ENCODE assay signal across 8 cellular contexts in the genomic region with DNA sequence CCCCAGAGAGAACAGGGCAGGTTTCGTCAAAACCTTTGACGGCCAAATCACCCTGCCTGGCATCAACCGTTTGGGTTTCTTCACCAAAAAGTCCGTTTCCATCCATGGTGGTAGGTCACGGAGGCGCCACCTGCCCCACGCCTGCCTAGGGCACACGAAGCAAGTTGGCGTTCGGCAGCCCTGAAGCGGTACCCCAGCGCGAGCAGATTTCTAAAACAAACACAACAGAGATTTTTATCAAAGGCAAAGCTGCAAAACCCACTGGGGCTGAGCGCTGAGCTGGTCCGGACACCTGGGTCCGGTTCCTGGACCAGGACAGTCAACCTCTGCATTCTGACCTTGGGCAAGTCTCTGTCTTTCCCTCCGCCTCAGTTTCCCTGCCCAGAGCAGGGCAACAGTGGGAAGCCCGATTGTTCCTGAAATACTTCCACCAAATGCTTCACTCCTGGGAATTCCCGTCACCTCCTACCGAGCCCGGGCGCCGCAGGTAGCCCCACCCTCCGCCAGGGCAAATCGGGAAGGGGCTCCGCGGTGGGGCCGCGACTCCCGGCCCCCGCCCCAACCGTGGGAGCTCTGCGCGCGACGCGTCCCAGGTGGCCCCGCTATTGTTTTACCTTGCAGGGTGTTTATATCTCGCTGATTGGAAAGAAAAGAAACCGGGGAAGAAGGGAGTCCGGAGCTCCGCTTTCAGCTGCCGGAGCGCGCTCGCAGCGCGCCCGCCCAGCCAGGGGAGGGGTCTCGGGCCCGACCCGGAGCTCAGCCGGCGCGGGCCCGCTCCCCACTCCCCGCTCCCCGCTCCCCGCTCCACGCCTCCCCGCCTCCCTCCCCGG. TPM values are rescaled to one million over a fixed set of nuclear protein-coding genes. Genes with fewer than 3 reads are reported as not detected.
A peak's percentile ranks its signal among the peaks of the same experiment; 100 is the strongest.
DNase-seq lines count a peak whose midpoint lies in the region; ATAC-seq, FAIRE-seq and TF ChIP-seq lines count a peak whose summit lies in the region.

No MANE protein-coding gene starts in this region.

- in situ Hi-C loops in GM12878 (cut with MboI), result no loop called here

- peak; percentile 10 for ATAC-seq in GM18909 (IDR thresholded peaks at IDR 0.05; ENCODE audit: poor library complexity, unreplicated experiment)
- ATAC-seq in GM12878, result peak; percentile 38
- peak; percentile 19 for ATAC-seq in stimulated activated naive CD8-positive, alpha-beta T cell treated with anti-CD3 and anti-CD28 coated beads, Interleukin-15, amount 100 ng/mL, for 72 hours

- no peaks in the 10 kb centered on the region for H4K20me1 ChIP-seq in GM12878 (ENCODE audit: control insufficient read depth, insufficient read depth)

- H3K27me3 Mint-ChIP-seq in stimulated activated naive CD8-positive, alpha-beta T cell treated with anti-CD3 and anti-CD28 coated beads, Interleukin-15, amount 100 ng/mL, for 72 hours, result peaks cover 80% of the 10 kb centered on the region

- H2AFZ ChIP-seq in GM12878 (ENCODE audit: control insufficient read depth, low read depth, low read length), result peak overlapping the region; percentile 38; the same call in 1 of the 2 replicates

- no peak overlapping the region for H3K27ac Mint-ChIP-seq in stimulated activated naive CD8-positive, alpha-beta T cell treated with anti-CD3 and anti-CD28 coated beads, Interleukin-15, amount 100 ng/mL, for 72 hours

- BruUV-seq in GM12878 (replicated peaks; lab: Mats Ljungman, UMichigan), result no TSS peak

- H3K9me3 ChIP-seq in GM12878 (replicated peaks; ENCODE audit: control insufficient read depth, insufficient read depth, low read length) (no peaks in the 10 kb centered on the region), kidney (ENCODE audit: control insufficient read depth in 1 of 2, low read length in 2 of 2) (no peaks in the 10 kb centered on the region)

- H3K36me3 ChIP-seq in GM12878 (ENCODE audit: control insufficient read depth in 2 of 2, insufficient read depth in 2 of 2, low read length in 1 of 2) (no peaks in the 10 kb centered on the region), kidney (ENCODE audit: control insufficient read depth in 1 of 2, insufficient read depth in 2 of 2, low read length in 2 of 2) (no peaks in the 10 kb centered on the region)

- 10% methylated on average over 38 of the region's 62 CpGs for whole genome bisulfite sequencing in GM12878 (ENCODE audit: insufficient coverage, insufficient replicate concordance, low lambda C conversion rate, missing lambda C conversion rate)

- peak overlapping the region; percentile 47 for H3K4me3 ChIP-seq in NB4 (ENCODE audit: low read depth, low read length)
- H3K4me3 ChIP-seq in GM12878, result peak overlapping the region; percentile 67
- peak overlapping the region; percentile 75 to 86 for H3K4me3 ChIP-seq in kidney (ENCODE audit: low read length in 2 of 2)

- intact Hi-C loops in GM12878 (cut with micrococcal nuclease; ENCODE audit: unreplicated experiment) (no loop called here), kidney (cut with DNase I) (no loop called here)

- H3K4me2 ChIP-seq in GM12878 (ENCODE audit: control insufficient read depth, insufficient read depth), result peak overlapping the region; percentile 48

- FAIRE-seq in GM12878 (lab: Jason Lieb, UNC) (no peak), kidney (lab: Jason Lieb, UNC) (no peak)

- no peak overlapping the region for H3K9ac ChIP-seq in GM12878 (ENCODE audit: control insufficient read depth, insufficient read depth, low read length)
- H3K9ac ChIP-seq in kidney (ENCODE audit: low read length in 2 of 2), result peak overlapping the region; percentile 33 to 35

- RAD21 ChIA-PET in GM12878 (lab: Charles Lee; ENCODE audit: unreplicated experiment), result interaction anchor here (0.8 to 8.0 kb wide), 9 partner anchors 10 to 218 kb away, joined by 3 to 100 read pairs (median 3); a partner anchor contains a TSS

- TF ChIP-seq CTCF in NB4 (IDR thresholded peaks at IDR 0.05; ENCODE audit: low read depth, low read length) (no peak), GM12878 (IDR thresholded peaks at IDR 0.05 in 2 of 3, conservative IDR thresholded peaks at IDR 0.05 in 1 of 3; ENCODE audit: control insufficient read depth in 2 of 3, extremely low read depth in 1 of 3, insufficient read depth in 1 of 3, low read depth in 3 of 3, low read length in 3 of 3) (no peak), kidney (IDR thresholded peaks at IDR 0.05; ENCODE audit: borderline replicate concordance, extremely low read depth, insufficient read depth) (no peak)

- H3K4me3 Mint-ChIP-seq in stimulated activated naive CD8-positive, alpha-beta T cell treated with anti-CD3 and anti-CD28 coated beads, Interleukin-15, amount 100 ng/mL, for 72 hours, result peak overlapping the region; percentile 62 to 70

- CTCF ChIA-PET in GM12878 (lab: Yijun Ruan, JAX), result interaction anchor here (0.7 to 2.5 kb wide), 8 partner anchors 10 to 528 kb away, joined by 3 to 11 read pairs (median 4); no protein-coding TSS in a partner anchor

- TF ChIP-seq POLR2A in NB4 (IDR thresholded peaks at IDR 0.05; ENCODE audit: extremely low read depth, insufficient read length) (no peak), GM12878 (IDR thresholded peaks at IDR 0.05; ENCODE audit: low read depth, low read length) (no peak)

- no peak for TF ChIP-seq EP300 in GM12878 (IDR thresholded peaks at IDR 0.05; ENCODE audit: borderline replicate concordance in 1 of 2, control insufficient read depth in 1 of 2, low read depth in 2 of 2, low read length in 2 of 2)

- no peaks in the 10 kb centered on the region for H3K4me1 ChIP-seq in GM12878 (ENCODE audit: control insufficient read depth, insufficient read depth, low read length)
- H3K4me1 ChIP-seq in kidney (ENCODE audit: control insufficient read depth in 1 of 2, insufficient read depth in 1 of 2, low read depth in 1 of 2, low read length in 2 of 2), result peaks cover 0 to 8% of the 10 kb centered on the region in 2 donors

- peaks cover 0 to 12% of the 10 kb centered on the region in 2 experiments; a peak in 2 of 4 replicates for H3K27me3 ChIP-seq in GM12878 (replicated peaks in 1 of 2; ENCODE audit: control insufficient read depth in 2 of 2, insufficient read depth in 2 of 2, low read length in 1 of 2)

- POLR2A ChIA-PET in GM12878 (lab: Charles Lee), result interaction anchor here (0.7 to 1.4 kb wide), 4 partner anchors 10 to 45 kb away, joined by 3 to 4 read pairs (median 4); no protein-coding TSS in a partner anchor

- peaks cover 28% of the 10 kb centered on the region for H3K4me1 Mint-ChIP-seq in stimulated activated naive CD8-positive, alpha-beta T cell treated with anti-CD3 and anti-CD28 coated beads, Interleukin-15, amount 100 ng/mL, for 72 hours

- TF ChIP-seq RAD21 in GM12878 (IDR thresholded peaks at IDR 0.05; ENCODE audit: insufficient read depth, low read depth, low read length), result no peak

- DNase-seq in NB4 (ENCODE audit: low read depth) (no peak), GM12878 (ENCODE audit: low read depth, low spot score) (no peak), kidney (no peak), amygdala (lab: John Stamatoyannopoulos, UW) (no peak), DMS153 treated with DMSO at 0.1 percent for 48 hours (lab: John Stamatoyannopoulos, UW; ENCODE audit: unreplicated experiment) (no peak), T1000 (lab: John Stamatoyannopoulos, UW) (no peak)
- DNase-seq in stimulated activated naive CD8-positive, alpha-beta T cell treated with anti-CD3 and anti-CD28 coated beads, Interleukin-15, amount 100 ng/mL, for 72 hours, result peak in 1 of 2 donors; percentile 12

- no peaks in the 10 kb centered on the region for H3K9me3 Mint-ChIP-seq in stimulated activated naive CD8-positive, alpha-beta T cell treated with anti-CD3 and anti-CD28 coated beads, Interleukin-15, amount 100 ng/mL, for 72 hours

- H3K79me2 ChIP-seq in GM12878 (ENCODE audit: control insufficient read depth, insufficient read depth, low read length), result no peaks in the 10 kb centered on the region

- SMC1A ChIA-PET in GM12878 (lab: Charles Lee; ENCODE audit: uncharacterized antibody, unreplicated experiment), result interaction anchor here (0.9 to 2.4 kb wide), 6 partner anchors 9 to 390 kb away, joined by 3 to 8 read pairs (median 3); no protein-coding TSS in a partner anchor

- H3K27ac ChIP-seq in GM12878 (ENCODE audit: control insufficient read depth, insufficient read depth), result no peak overlapping the region
- peak overlapping the region in 1 of 2 donors; percentile 25 for H3K27ac ChIP-seq in kidney (ENCODE audit: low read depth in 2 of 2, low read length in 2 of 2)

TF ChIP-seq in GM12878, 131 proteins besides CTCF, POLR2A, EP300 and RAD21 (continues in another document):
- no peak for TF ChIP-seq LARP7 (IDR thresholded peaks at IDR 0.05)
- TF ChIP-seq PAX8 (IDR thresholded peaks at IDR 0.05), result no peak
- TF ChIP-seq, protein P1, sequence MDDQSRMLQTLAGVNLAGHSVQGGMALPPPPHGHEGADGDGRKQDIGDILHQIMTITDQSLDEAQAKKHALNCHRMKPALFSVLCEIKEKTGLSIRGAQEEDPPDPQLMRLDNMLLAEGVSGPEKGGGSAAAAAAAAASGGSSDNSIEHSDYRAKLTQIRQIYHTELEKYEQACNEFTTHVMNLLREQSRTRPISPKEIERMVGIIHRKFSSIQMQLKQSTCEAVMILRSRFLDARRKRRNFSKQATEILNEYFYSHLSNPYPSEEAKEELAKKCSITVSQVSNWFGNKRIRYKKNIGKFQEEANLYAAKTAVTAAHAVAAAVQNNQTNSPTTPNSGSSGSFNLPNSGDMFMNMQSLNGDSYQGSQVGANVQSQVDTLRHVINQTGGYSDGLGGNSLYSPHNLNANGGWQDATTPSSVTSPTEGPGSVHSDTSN (IDR thresholded peaks at IDR 0.05; ENCODE audit: insufficient replicate concordance, low read depth, low read length), result no peak
- TF ChIP-seq BACH1 (IDR thresholded peaks at IDR 0.05; ENCODE audit: borderline replicate concordance), result no peak

RNA-seq across cellular contexts. Expression of a gene that starts 0.6 kb away (rescaled TPM):
- 36.7 and 39.8 TPM in 2 replicates for total RNA-seq in GM12878 (2013; cell fraction: nucleolus; rRNA removed)
- total RNA-seq in GM12878 (2014; rRNA removed) (16.4 and 16.5 TPM in 2 replicates), GM12878 (2014; rRNA removed; fragmentation: Illumina TruSeq; extraction: Trizol) (10.4 and 10.9 TPM in 2 replicates), GM12878 (2021) (18.0 and 20.4 TPM in 2 replicates), kidney (38.8 TPM)
- 0.66 TPM for polyA plus RNA-seq in GM12878 (2011; ENCODE audit: low read depth)
- polyA plus RNA-seq in GM12878 (2011; rRNA removed) (6.3 and 8.7 TPM in 2 replicates), GM12878 (2014; fragmentation: Illumina TruSeq; extraction: Trizol) (11.7 and 12.6 TPM in 2 replicates), GM12878 (2014; fragmentation: Nextera tagmentation; extraction: Ambion mirVana) (1 to 10 TPM; 1.4 to 2.3 TPM), GM12878 (2014; rRNA removed) (12.2 and 13.7 TPM in 2 replicates), GM12878 (2016; fragmentation: Nextera tagmentation; extraction: Ambion mirVana) (1 to 10 TPM; 3.4 to 5.0 TPM), kidney (ENCODE audit: insufficient read depth, low read depth, low replicate concordance) (12.0 TPM)
- polyA plus RNA-seq in GM12878 (2011; cell fraction: cytosol; rRNA removed), result 9.6 and 10.6 TPM in 2 replicates
- 9.5 and 11.0 TPM in 2 replicates for polyA plus RNA-seq in GM12878 (2011; cell fraction: nucleus; rRNA removed)
- polyA plus RNA-seq in GM12878 (2012), result 0.92 and 1.3 TPM in 2 replicates
- polyA minus RNA-seq in GM12878 (2011; rRNA and poly(A)+ RNA removed), result 11.1 and 21.7 TPM in 2 replicates
- 4.8 and 6.0 TPM in 2 replicates for polyA minus RNA-seq in GM12878 (2011; cell fraction: cytosol; rRNA and poly(A)+ RNA removed)
- 6.0 and 7.7 TPM in 2 replicates for polyA minus RNA-seq in GM12878 (2011; cell fraction: nucleus; rRNA and poly(A)+ RNA removed)
